17 cellular contexts compared by ENCODE assay signal in genomic region chr5:159059722-159060121, GRCh38. TPM values are rescaled to one million over a fixed set of nuclear protein-coding genes. Genes with fewer than 3 reads are reported as not detected.
DNase-seq lines count a peak whose midpoint lies in the region; ATAC-seq and TF ChIP-seq lines count a peak whose summit lies in the region.
"Had no signal": no experiment of that assay in that cellular context is flagged by ENCODE, and none has a peak within 500 bp of the region (broad histone marks: within the 10 kb centered on the region; RNA-seq: fewer than 3 reads in every experiment).

No MANE protein-coding gene starts in this region.

- H4K8ac ChIP-seq in neuronal stem cell (ENCODE audit: low read depth, low read length): no peak overlapping the region

- H3K9me2 ChIP-seq in OCI-LY1 (ENCODE audit: low read depth, low read length): no peaks in the 10 kb centered on the region

- H2AFZ ChIP-seq in ACC112 (ENCODE audit: low read length, unreplicated experiment) (no peak overlapping the region), OCI-LY1 (ENCODE audit: low read length) (no peak overlapping the region), neuronal stem cell (ENCODE audit: low read length) (no peak overlapping the region)
- H2AFZ ChIP-seq: neural progenitor cell had no signal

- no peak overlapping the region; the same call in 1 of the 2 replicates for H3K4me2 ChIP-seq in OCI-LY1 (ENCODE audit: low read length)
- H3K4me2 ChIP-seq in neuronal stem cell (ENCODE audit: insufficient read depth, low read length, poor library complexity, severe bottlenecking): no peak overlapping the region
- H3K4me2 ChIP-seq: neural progenitor cell had no signal

- peaks cover 44% of the 10 kb centered on the region for H3K79me2 ChIP-seq in ACC112 (ENCODE audit: control insufficient read depth, insufficient read depth, low read length, unreplicated experiment)
- H3K79me2 ChIP-seq in OCI-LY1 (ENCODE audit: insufficient read depth, low read length): peaks cover 4% of the 10 kb centered on the region; the same call in 1 of the 2 replicates

- H3K4me1 ChIP-seq in ACC112 (ENCODE audit: control insufficient read depth, insufficient read depth, low read length, unreplicated experiment) (peaks cover 61% of the 10 kb centered on the region), OCI-LY1 (ENCODE audit: insufficient read depth, low read length, severe bottlenecking) (peaks cover 100% of the 10 kb centered on the region), neuronal stem cell (ENCODE audit: control insufficient read depth in 2 of 2, insufficient read depth in 1 of 2, low read depth in 1 of 2, low read length in 2 of 2) (peaks cover 12 to 59% of the 10 kb centered on the region in 2 donors)

- H3K4me3 ChIP-seq in ACC112 (ENCODE audit: low read depth, low read length) (no peak overlapping the region), OCI-LY1 (ENCODE audit: low read depth, low read length, poor library complexity, severe bottlenecking) (no peak overlapping the region), neuronal stem cell (ENCODE audit: low read length in 2 of 2) (no peak overlapping the region)
- H3K4me3 ChIP-seq: neural progenitor cell had no signal

- H3K27me3 Mint-ChIP-seq in glutamatergic neuron (ENCODE audit: unreplicated experiment): peaks cover 3% of the 10 kb centered on the region
- H3K27me3 Mint-ChIP-seq in activated T-helper 1 cell treated with anti-CD3 and anti-CD28 coated beads, Interleukin-12 subunit alpha, Interleukin-12 subunit beta, Interleukin-2, Interleukin-4 antibody, amounts not matched to agents 30 ng/mL and 10 ng/mL and 1 ng/mL, durations not matched to agents 14 hours and 24 hours and 36 hours (ENCODE audit: insufficient read depth): peaks cover 12% of the 10 kb centered on the region

- H3K27me3 ChIP-seq in ACC112 (ENCODE audit: insufficient read depth, low read length) (no peaks in the 10 kb centered on the region), OCI-LY1 (ENCODE audit: insufficient read depth, low read length) (no peaks in the 10 kb centered on the region), neuronal stem cell (ENCODE audit: control insufficient read depth in 3 of 3, insufficient read depth in 3 of 3, low read depth in 1 of 3, low read length in 3 of 3) (no peaks in the 10 kb centered on the region)

- H3K4me3 Mint-ChIP-seq in glutamatergic neuron (ENCODE audit: unreplicated experiment): peak overlapping the region; percentile 50
- H3K4me3 Mint-ChIP-seq in activated T-helper 1 cell treated with anti-CD3 and anti-CD28 coated beads, Interleukin-12 subunit alpha, Interleukin-12 subunit beta, Interleukin-2, Interleukin-4 antibody, amounts not matched to agents 30 ng/mL and 10 ng/mL and 1 ng/mL, durations not matched to agents 14 hours and 24 hours and 36 hours: no peak overlapping the region
- H3K4me3 Mint-ChIP-seq: activated naive CD4-positive, alpha-beta T cell treated with anti-CD3 and anti-CD28 coated beads for 36 hours; neural progenitor cell had no signal

- peak overlapping the region; percentile 71 for H3K27ac ChIP-seq in ACC112 (ENCODE audit: low read depth, low read length)
- peak overlapping the region; percentile 61 for H3K27ac ChIP-seq in OCI-LY1 (ENCODE audit: low read depth, low read length, poor library complexity, severe bottlenecking)
- H3K27ac ChIP-seq in neuronal stem cell (replicated peaks; ENCODE audit: low read length): no peak overlapping the region
- H3K27ac ChIP-seq: neural progenitor cell had no signal

- peak overlapping the region; percentile 69 for H3K27ac Mint-ChIP-seq in glutamatergic neuron (ENCODE audit: unreplicated experiment)
- H3K27ac Mint-ChIP-seq in activated T-helper 1 cell treated with anti-CD3 and anti-CD28 coated beads, Interleukin-12 subunit alpha, Interleukin-12 subunit beta, Interleukin-2, Interleukin-4 antibody, amounts not matched to agents 30 ng/mL and 10 ng/mL and 1 ng/mL, durations not matched to agents 14 hours and 24 hours and 36 hours: no peak overlapping the region
- H3K27ac Mint-ChIP-seq: activated naive CD4-positive, alpha-beta T cell treated with anti-CD3 and anti-CD28 coated beads for 36 hours had no signal

- H3K36me3 ChIP-seq in ACC112 (ENCODE audit: insufficient read depth, low read length) (no peaks in the 10 kb centered on the region), OCI-LY1 (ENCODE audit: insufficient read depth, low read length) (no peaks in the 10 kb centered on the region; the same call in 1 of the 2 replicates), neuronal stem cell (replicated peaks in 1 of 2; ENCODE audit: control insufficient read depth in 2 of 2, insufficient read depth in 2 of 2, low read length in 2 of 2) (no peaks in the 10 kb centered on the region)
- H3K36me3 ChIP-seq: neural progenitor cell had no signal

- H2AK5ac ChIP-seq in neuronal stem cell (ENCODE audit: low read depth, low read length): no peak overlapping the region

- H4K91ac ChIP-seq in neuronal stem cell (ENCODE audit: low read depth, low read length, poor library complexity): no peak overlapping the region

- H3K4ac ChIP-seq in neuronal stem cell (ENCODE audit: low read length): no peak overlapping the region

- H3K18ac ChIP-seq in neuronal stem cell (ENCODE audit: low read length): no peak overlapping the region

- H3K9me3 ChIP-seq in OCI-LY1 (ENCODE audit: low read length): no peaks in the 10 kb centered on the region
- H3K9me3 ChIP-seq in neuronal stem cell (replicated peaks in 1 of 2; ENCODE audit: control insufficient read depth in 2 of 2, insufficient read depth in 1 of 2, low read depth in 1 of 2, low read length in 2 of 2): no peaks in the 10 kb centered on the region

- no peaks in the 10 kb centered on the region for H3F3A ChIP-seq in OCI-LY1 (ENCODE audit: insufficient read depth, low read length)

- H3K36me3 Mint-ChIP-seq in glutamatergic neuron (ENCODE audit: unreplicated experiment): no peaks in the 10 kb centered on the region
- H3K36me3 Mint-ChIP-seq in activated T-helper 1 cell treated with anti-CD3 and anti-CD28 coated beads, Interleukin-12 subunit alpha, Interleukin-12 subunit beta, Interleukin-2, Interleukin-4 antibody, amounts not matched to agents 30 ng/mL and 10 ng/mL and 1 ng/mL, durations not matched to agents 14 hours and 24 hours and 36 hours (ENCODE audit: low read depth): no peaks in the 10 kb centered on the region
- H3K36me3 Mint-ChIP-seq: neural progenitor cell had no signal

- no peak for DNase-seq in glutamatergic neuron
- no peak for DNase-seq in stimulated activated CD4-positive, alpha-beta T cell treated with anti-CD3 and anti-CD28 coated beads, Interleukin-4, amount 100 ng/mL, for 4 hours
- DNase-seq in neuronal stem cell (ENCODE audit: low spot score): no peak
- DNase-seq in activated T-helper 1 cell treated with anti-CD3 and anti-CD28 coated beads, Interleukin-12 subunit alpha, Interleukin-12 subunit beta, Interleukin-2, Interleukin-4 antibody, amounts not matched to agents 30 ng/mL and 10 ng/mL and 1 ng/mL, durations not matched to agents 14 hours and 24 hours and 36 hours (ENCODE audit: low spot score): no peak
- DNase-seq: activated CD4-positive, alpha-beta T cell treated with anti-CD3 and anti-CD28 coated beads for 1 hour; activated naive CD4-positive, alpha-beta T cell treated with anti-CD3 and anti-CD28 coated beads for 36 hours; effector CD8-positive, alpha-beta T cell; NCI-H1105; SHP77 treated with DMSO at 0.1 percent for 48 hours had no signal

- H3K9me3 Mint-ChIP-seq in glutamatergic neuron (ENCODE audit: unreplicated experiment): peaks cover 4% of the 10 kb centered on the region
- H3K9me3 Mint-ChIP-seq in activated T-helper 1 cell treated with anti-CD3 and anti-CD28 coated beads, Interleukin-12 subunit alpha, Interleukin-12 subunit beta, Interleukin-2, Interleukin-4 antibody, amounts not matched to agents 30 ng/mL and 10 ng/mL and 1 ng/mL, durations not matched to agents 14 hours and 24 hours and 36 hours: no peaks in the 10 kb centered on the region
- H3K9me3 Mint-ChIP-seq: activated naive CD4-positive, alpha-beta T cell treated with anti-CD3 and anti-CD28 coated beads for 36 hours; neural progenitor cell had no signal

- H3K14ac ChIP-seq in neuronal stem cell (ENCODE audit: low read length): no peak overlapping the region

- H3K4me1 Mint-ChIP-seq in glutamatergic neuron (ENCODE audit: low read depth, unreplicated experiment): peaks cover 77% of the 10 kb centered on the region
- no peaks in the 10 kb centered on the region for H3K4me1 Mint-ChIP-seq in activated T-helper 1 cell treated with anti-CD3 and anti-CD28 coated beads, Interleukin-12 subunit alpha, Interleukin-12 subunit beta, Interleukin-2, Interleukin-4 antibody, amounts not matched to agents 30 ng/mL and 10 ng/mL and 1 ng/mL, durations not matched to agents 14 hours and 24 hours and 36 hours (ENCODE audit: low read depth)

- intact Hi-C loops in activated T-helper 1 cell treated with anti-CD3 and anti-CD28 coated beads, Interleukin-12 subunit alpha, Interleukin-12 subunit beta, Interleukin-2, Interleukin-4 antibody, amounts not matched to agents 30 ng/mL and 10 ng/mL and 1 ng/mL, durations not matched to agents 14 hours and 24 hours and 36 hours (cut with micrococcal nuclease): no loop called here

- H4K20me1 ChIP-seq in OCI-LY1 (ENCODE audit: insufficient read depth, low read length): no peaks in the 10 kb centered on the region

- H3K9ac ChIP-seq in OCI-LY1 (ENCODE audit: low read length): no peak overlapping the region
- H3K9ac ChIP-seq in neuronal stem cell (ENCODE audit: low read depth, low read length, poor library complexity): no peak overlapping the region
- H3K9ac ChIP-seq: neural progenitor cell had no signal

- no peaks in the 10 kb centered on the region for H3K79me1 ChIP-seq in neuronal stem cell (ENCODE audit: low read depth, low read length)

- TF ChIP-seq CTCF in OCI-LY1 (IDR thresholded peaks at IDR 0.05; ENCODE audit: low read length): no peak
- TF ChIP-seq CTCF in glutamatergic neuron (IDR thresholded peaks at IDR 0.05; ENCODE audit: partially characterized antibody, unreplicated experiment): no peak

- ATAC-seq in GM21529 (IDR thresholded peaks at IDR 0.05; ENCODE audit: unreplicated experiment) (peak; percentile 45), HG02588 (IDR thresholded peaks at IDR 0.05; ENCODE audit: unreplicated experiment) (no peak)
- ATAC-seq: HepG2 had no signal

- H2BK120ac ChIP-seq in neuronal stem cell (ENCODE audit: low read depth, low read length): no peak overlapping the region

- H2BK12ac ChIP-seq in neuronal stem cell (ENCODE audit: low read length): no peak overlapping the region

- no peak overlapping the region for H3K23ac ChIP-seq in neuronal stem cell (ENCODE audit: low read depth, low read length, poor library complexity)

- H2BK15ac ChIP-seq in neuronal stem cell (ENCODE audit: low read length): no peak overlapping the region

- H2BK5ac ChIP-seq in neuronal stem cell (ENCODE audit: low read length): no peak overlapping the region

RNA-seq across cellular contexts. Expression of gene EBF1, which starts 40.0 kb away (rescaled TPM):
- total RNA-seq in glutamatergic neuron (ENCODE audit: unreplicated experiment): 412 TPM
- 0.79 TPM for polyA plus RNA-seq in neuronal stem cell (2013, experiment 1 of 2)
- polyA plus RNA-seq in neuronal stem cell (2013, experiment 2 of 2): 0.83 TPM
- total RNA-seq in activated T-helper 1 cell treated with anti-CD3 and anti-CD28 coated beads, Interleukin-12 subunit alpha, Interleukin-12 subunit beta, Interleukin-2, Interleukin-4 antibody, amounts not matched to agents 30 ng/mL and 10 ng/mL and 1 ng/mL, durations not matched to agents 14 hours and 24 hours and 36 hours: not detected in 2 replicates
- total RNA-seq: bronchial epithelial cell, HepG2 had no signal
- polyA plus RNA-seq: HepG2, keratinocyte had no signal

Comparison
In these comparisons a context has a peak if more than half of its experiments do, and no peak if none do; other contexts are left out.
1. RNA of gene EBF1, which starts 40.0 kb away (total RNA-seq): 412 TPM in glutamatergic neuron (single experiment); not detected in activated T-helper 1 cell treated with anti-CD3 and anti-CD28 coated beads, Interleukin-12 subunit alpha, Interleukin-12 subunit beta, Interleukin-2, Interleukin-4 antibody, amounts not matched to agents 30 ng/mL and 10 ng/mL and 1 ng/mL, durations not matched to agents 14 hours and 24 hours and 36 hours; every median in the first group is over 100 times any median in the second.